In the genomic region with DNA sequence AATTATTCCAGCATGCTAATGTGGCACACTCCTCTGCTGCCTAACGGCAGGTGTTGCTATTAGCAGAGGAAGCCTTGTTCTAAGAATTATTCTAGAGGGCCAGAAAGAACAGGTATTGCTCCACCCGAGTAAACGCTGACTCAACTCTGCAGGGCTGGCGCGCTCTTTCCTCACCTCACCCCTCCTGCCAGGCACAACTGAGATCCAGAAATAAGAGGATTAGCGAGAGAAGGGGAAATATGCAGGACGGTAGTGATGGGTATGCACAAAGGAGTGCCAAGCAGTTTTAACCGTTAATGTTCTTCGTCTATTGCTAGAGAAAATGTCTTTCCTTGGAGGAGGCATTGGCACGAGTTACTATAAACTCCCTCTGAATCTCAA, we compare ENCODE assay signal across 8 cellular contexts. TPM values are rescaled to one million over a fixed set of nuclear protein-coding genes. Genes with fewer than 3 reads are reported as not detected.
A peak's percentile ranks its signal among the peaks of the same experiment; 100 is the strongest.
DNase-seq lines count a peak whose midpoint lies in the region; ATAC-seq, FAIRE-seq and TF ChIP-seq lines count a peak whose summit lies in the region.

No MANE protein-coding gene starts in this region.

- POLR2A ChIA-PET in MCF 10A (lab: Yijun Ruan, JAX), result interaction anchor here (1.0 kb wide), 2 partner anchors 13 to 20 kb away, joined by 3 read pairs; no protein-coding TSS in a partner anchor

- CTCF ChIA-PET in MCF 10A (lab: Yijun Ruan, JAX), result interaction anchor here (1.3 to 1.6 kb wide), 3 partner anchors 45 to 54 kb away, joined by 4 to 6 read pairs (median 6); no protein-coding TSS in a partner anchor

- no peak overlapping the region for H2BK120ac ChIP-seq in mesendoderm (ENCODE audit: low read depth, low read length)

- H3K36me3 Mint-ChIP-seq in T-helper 1 cell treated with Interleukin-12 subunit alpha and Interleukin-12 subunit beta and Interleukin-4 antibody, amounts not matched to agents 30 μg/mL and 1 μg/mL, for 36 hours (ENCODE audit: low read depth), result no peaks in the 10 kb centered on the region
- no peaks in the 10 kb centered on the region for H3K36me3 Mint-ChIP-seq in MCF 10A (ENCODE audit: insufficient read depth, unreplicated experiment)

- no CpG with 5 or more reads among the region's 10 CpGs for WGBS in mesendoderm (ENCODE audit: extremely low coverage, insufficient coverage, low lambda C conversion rate)

- H2AK5ac ChIP-seq in mesendoderm (ENCODE audit: low read length), result no peak overlapping the region

- H3K27ac ChIP-seq in mesendoderm (ENCODE audit: low read depth, low read length), result no peak overlapping the region

- H3K4me3 ChIP-seq in mesendoderm (ENCODE audit: low read length), result peak overlapping the region; percentile 1

- intact Hi-C loops in MCF 10A (cut with micrococcal nuclease), result no loop called here

- H3K36me3 ChIP-seq in mesendoderm (ENCODE audit: control insufficient read depth, insufficient read depth, low read length), result no peaks in the 10 kb centered on the region

- FAIRE-seq in D721Med (lab: Jason Lieb, UNC), result no peak

- H3K79me1 ChIP-seq in mesendoderm (ENCODE audit: low read length), result no peaks in the 10 kb centered on the region

- H3K79me2 ChIP-seq in mesendoderm (ENCODE audit: control insufficient read depth, insufficient read depth, low read length), result no peaks in the 10 kb centered on the region

- no peaks in the 10 kb centered on the region for H3K4me1 ChIP-seq in mesendoderm (ENCODE audit: control insufficient read depth, low read depth, low read length)

- no peak overlapping the region for H2BK5ac ChIP-seq in mesendoderm (ENCODE audit: low read length)

- BruUV-seq in MCF 10A (replicated peaks; lab: Mats Ljungman, UMichigan), result no TSS peak

- H3K4me3 Mint-ChIP-seq in T-helper 1 cell treated with Interleukin-12 subunit alpha and Interleukin-12 subunit beta and Interleukin-4 antibody, amounts not matched to agents 30 μg/mL and 1 μg/mL, for 36 hours, result peak overlapping the region; percentile 75
- peak overlapping the region; percentile 67 for H3K4me3 Mint-ChIP-seq in MCF 10A (ENCODE audit: unreplicated experiment)

- no peak overlapping the region for H4K8ac ChIP-seq in mesendoderm (ENCODE audit: low read depth, low read length)

- TF ChIP-seq CTCF in MCF 10A (IDR thresholded peaks at IDR 0.05; ENCODE audit: unreplicated experiment), result no peak
- no peak for TF ChIP-seq CTCF in D721Med (IDR thresholded peaks at IDR 0.05; ENCODE audit: insufficient read depth, missing control alignments)

- peak overlapping the region; percentile 80 for H3K4me2 ChIP-seq in mesendoderm (ENCODE audit: low read length)

- ATAC-seq in HG02938 (IDR thresholded peaks at IDR 0.05; ENCODE audit: unreplicated experiment), result no peak

- H3K4me1 Mint-ChIP-seq in T-helper 1 cell treated with Interleukin-12 subunit alpha and Interleukin-12 subunit beta and Interleukin-4 antibody, amounts not matched to agents 30 μg/mL and 1 μg/mL, for 36 hours (ENCODE audit: low read depth), result peaks cover 14% of the 10 kb centered on the region
- H3K4me1 Mint-ChIP-seq in MCF 10A (ENCODE audit: insufficient read depth, unreplicated experiment), result peaks cover 6% of the 10 kb centered on the region

- H4K5ac ChIP-seq in mesendoderm (ENCODE audit: low read length), result no peak overlapping the region

- H3K56ac ChIP-seq in mesendoderm (ENCODE audit: low read length), result no peak overlapping the region

- peaks cover 54% of the 10 kb centered on the region for H3K27me3 Mint-ChIP-seq in T-helper 1 cell treated with Interleukin-12 subunit alpha and Interleukin-12 subunit beta and Interleukin-4 antibody, amounts not matched to agents 30 μg/mL and 1 μg/mL, for 36 hours (ENCODE audit: low read depth)
- H3K27me3 Mint-ChIP-seq in MCF 10A (ENCODE audit: insufficient read depth, unreplicated experiment), result no peaks in the 10 kb centered on the region

- H3K4ac ChIP-seq in mesendoderm (ENCODE audit: low read depth, low read length), result no peak overlapping the region

- no peak overlapping the region for H3K9ac ChIP-seq in mesendoderm (ENCODE audit: low read length)

- H3K9me3 Mint-ChIP-seq in T-helper 1 cell treated with Interleukin-12 subunit alpha and Interleukin-12 subunit beta and Interleukin-4 antibody, amounts not matched to agents 30 μg/mL and 1 μg/mL, for 36 hours, result no peaks in the 10 kb centered on the region
- no peaks in the 10 kb centered on the region for H3K9me3 Mint-ChIP-seq in MCF 10A (ENCODE audit: unreplicated experiment)

- no peak overlapping the region for H3K27ac Mint-ChIP-seq in T-helper 1 cell treated with Interleukin-12 subunit alpha and Interleukin-12 subunit beta and Interleukin-4 antibody, amounts not matched to agents 30 μg/mL and 1 μg/mL, for 36 hours
- H3K27ac Mint-ChIP-seq in MCF 10A (ENCODE audit: low read depth, unreplicated experiment), result no peak overlapping the region

- peaks cover 17% of the 10 kb centered on the region for H3K27me3 ChIP-seq in mesendoderm (ENCODE audit: insufficient read depth, low read length, poor library complexity)

- DNase-seq in T-helper 1 cell, result no peak
- DNase-seq in NCI-H1105 treated with DMSO at 0.1 percent for 48 hours (lab: John Stamatoyannopoulos, UW), result peak; percentile 59
- peak; percentile 79 for DNase-seq in MCF 10A (ENCODE audit: unreplicated experiment)
- no peak for DNase-seq in mesendoderm
- DNase-seq in NCI-H187 (lab: John Stamatoyannopoulos, UW), result no peak
- DNase-seq in D721Med (ENCODE audit: insufficient read length, low spot score), result no peak

- H3K18ac ChIP-seq in mesendoderm (ENCODE audit: low read length), result no peak overlapping the region

- H2BK15ac ChIP-seq in mesendoderm (replicated peaks; ENCODE audit: low read depth), result no peak overlapping the region

- H3K23ac ChIP-seq in mesendoderm (ENCODE audit: low read length), result no peak overlapping the region

RNA-seq across cellular contexts. Expression of gene SCIN, which starts 0.4 kb away (rescaled TPM):
- not detected in 2 replicates for total RNA-seq in MCF 10A (2022)
- polyA plus RNA-seq in mesendoderm (2013, experiment 1 of 2), result 0.31 TPM
- polyA plus RNA-seq in mesendoderm (2013, experiment 2 of 2), result 0.31 TPM

Comparison
In these comparisons a context has a peak if more than half of its experiments do, and no peak if none do; other contexts are left out.
1. DNase-seq: peak in NCI-H1105 treated with DMSO at 0.1 percent for 48 hours (single experiment) and MCF 10A (single experiment); none in T-helper 1 cell (0 of 5), mesendoderm (single experiment), NCI-H187 (0 of 2) and D721Med (single experiment).